1 cellular context compared by ENCODE assay signal in genomic region chr5:178524093-178524882, GRCh38.
TF ChIP-seq lines count a peak whose summit lies in the region.

No MANE protein-coding gene starts in this region.

TF ChIP-seq in H1, 55 proteins besides CTCF, POLR2A, EP300 and RAD21 (continued from another document):
- no peak for TF ChIP-seq EGR1 (IDR thresholded peaks at IDR 0.05; ENCODE audit: borderline replicate concordance, low read depth, low read length)
TF ChIP-seq in H1: peak in this region for 0.
